In genomic region chr12:42286741-42287140, GRCh38 we compare ENCODE assay signal across 37 cellular contexts.
"Had no signal": no experiment of that assay in that cellular context is flagged by ENCODE, and none has a peak within 500 bp of the region (broad histone marks: within the 10 kb centered on the region; RNA-seq: fewer than 3 reads in every experiment).

No MANE protein-coding gene starts in this region.

- ATAC-seq: activated naive CD4-positive, alpha-beta T cell treated with anti-CD3 and anti-CD28 coated beads, Interleukin-2, amount 50 U/mL, for 72 hours; activated naive CD8-positive, alpha-beta T cell treated with anti-CD3 and anti-CD28 coated beads, Interleukin-2, amount 50 U/mL, for 24 hours; activated T-cell treated with anti-CD3 and anti-CD28 coated beads, Interleukin-2, amount 50 U/mL, for 4 hours; activated T-cell treated with anti-CD3 and anti-CD28 coated beads, Interleukin-2, amount 50 U/mL, for 72 hours; activated T-helper 17 cell treated with anti-CD3 and anti-CD28 coated beads, Interleukin-2, amount 50 U/mL, for 72 hours; body of pancreas had no signal

- H3K4me1 Mint-ChIP-seq: activated naive CD8-positive, alpha-beta T cell treated with anti-CD3 and anti-CD28 coated beads, Interleukin-2, amount 50 U/mL, for 24 hours; activated T-helper 17 cell treated with anti-CD3 and anti-CD28 coated beads, Interleukin-2, amount 50 U/mL, for 72 hours had no signal

- H3K27ac Mint-ChIP-seq: activated naive CD4-positive, alpha-beta T cell treated with anti-CD3 and anti-CD28 coated beads for 36 hours; activated naive CD4-positive, alpha-beta T cell treated with anti-CD3 and anti-CD28 coated beads, Interleukin-2, amount 10 ng/mL, durations not matched to agents 7 days and 5 days; activated naive CD4-positive, alpha-beta T cell treated with anti-CD3 and anti-CD28 coated beads, Interleukin-2, amount 50 U/mL, for 24 hours; activated naive CD4-positive, alpha-beta T cell treated with anti-CD3 and anti-CD28 coated beads, Interleukin-2, amount 50 U/mL, for 72 hours; activated naive CD8-positive, alpha-beta T cell; activated naive CD8-positive, alpha-beta T cell treated with anti-CD3 and anti-CD28 coated beads for 36 hours; activated naive CD8-positive, alpha-beta T cell treated with anti-CD3 and anti-CD28 coated beads, Interleukin-2, amount 10 ng/mL, durations not matched to agents 7 days and 5 days; activated naive CD8-positive, alpha-beta T cell treated with anti-CD3 and anti-CD28 coated beads, Interleukin-2, amount 50 U/mL, for 24 hours; activated T-cell treated with anti-CD3 and anti-CD28 coated beads, Interleukin-2, amount 50 U/mL, for 24 hours; activated T-cell treated with anti-CD3 and anti-CD28 coated beads, Interleukin-2, amount 50 U/mL, for 72 hours; activated T-helper 1 cell treated with anti-CD3 and anti-CD28 coated beads, Interleukin-12 subunit alpha, Interleukin-12 subunit beta, Interleukin-2, Interleukin-4 antibody, amounts not matched to agents 30 ng/mL and 10 ng/mL and 1 ng/mL, durations not matched to agents 14 hours and 24 hours and 36 hours; activated T-helper 17 cell treated with anti-CD3 and anti-CD28 coated beads, Interleukin-2, amount 50 U/mL, for 72 hours; activated T-helper 2 cell treated with anti-CD3 and anti-CD28 coated beads, Interferon-gamma antibody, Interleukin-2, Interleukin-4, amounts not matched to agents 10 μg/mL and 5 μg/mL and 100 μg/mL, durations not matched to agents 14 hours and 24 hours and 36 hours; brain had no signal

- H3K36me3 Mint-ChIP-seq: activated naive CD4-positive, alpha-beta T cell treated with anti-CD3 and anti-CD28 coated beads, Interleukin-2, amount 10 ng/mL, durations not matched to agents 7 days and 5 days; activated naive CD4-positive, alpha-beta T cell treated with anti-CD3 and anti-CD28 coated beads, Interleukin-2, amount 50 U/mL, for 24 hours; activated naive CD8-positive, alpha-beta T cell treated with anti-CD3 and anti-CD28 coated beads for 36 hours; activated naive CD8-positive, alpha-beta T cell treated with anti-CD3 and anti-CD28 coated beads, Interleukin-2, amount 10 ng/mL, durations not matched to agents 7 days and 5 days; brain had no signal

- H3K4me3 ChIP-seq: adrenal gland, ascending aorta, body of pancreas, breast epithelium, cardiac muscle cell had no signal

- DNase-seq: activated effector memory CD4-positive, alpha-beta T cell treated with anti-CD3 and anti-CD28 coated beads, Interleukin-2, amount 50 U/mL, for 16 hours; activated effector memory CD4-positive, alpha-beta T cell treated with Interleukin-2 at 50 U/mL for 16 hours; activated gamma-delta T cell; activated gamma-delta T cell treated with Interleukin-2 at 50 U/mL for 16 hours; activated naive CD4-positive, alpha-beta T cell; activated naive CD4-positive, alpha-beta T cell treated with anti-CD3 and anti-CD28 coated beads for 36 hours; activated naive CD4-positive, alpha-beta T cell treated with anti-CD3 and anti-CD28 coated beads, Interleukin-2, amount 10 ng/mL, durations not matched to agents 7 days and 5 days; activated naive CD4-positive, alpha-beta T cell treated with anti-CD3 and anti-CD28 coated beads, Interleukin-2, amount 50 U/mL, for 16 hours; activated naive CD4-positive, alpha-beta T cell treated with Interleukin-2 at 50 U/mL for 16 hours; activated naive CD8-positive, alpha-beta T cell treated with anti-CD3 and anti-CD28 coated beads for 36 hours; activated naive CD8-positive, alpha-beta T cell treated with anti-CD3 and anti-CD28 coated beads, Interleukin-2, amount 10 ng/mL, durations not matched to agents 7 days and 5 days; activated naive CD8-positive, alpha-beta T cell treated with anti-CD3 and anti-CD28 coated beads, Interleukin-2, amount 50 U/mL, for 24 hours; activated T-cell treated with anti-CD3 and anti-CD28 coated beads, Interleukin-2, amount 50 U/mL, for 24 hours; activated T-cell treated with anti-CD3 and anti-CD28 coated beads, Interleukin-2, amount 50 U/mL, for 4 hours; activated T-cell treated with anti-CD3 and anti-CD28 coated beads, Interleukin-2, amount 50 U/mL, for 48 hours; activated T-cell treated with anti-CD3 and anti-CD28 coated beads, Interleukin-2, amount 50 U/mL, for 72 hours; adrenal gland; amniotic stem cell; amygdala; anterior cingulate cortex; aorta; body of pancreas; brain microvascular endothelial cell; caudate nucleus; central memory CD4-positive, alpha-beta T cell; cerebellar nuclear complex had no signal

- H3K9me3 ChIP-seq: adrenal gland, ascending aorta, body of pancreas, breast epithelium had no signal

- H3K36me3 ChIP-seq: adrenal gland, ascending aorta, brain microvascular endothelial cell, breast epithelium, cardiac muscle cell had no signal

- H3K27me3 ChIP-seq: adrenal gland, ascending aorta, body of pancreas, brain microvascular endothelial cell, breast epithelium, cardiac muscle cell had no signal

- H3K9me3 Mint-ChIP-seq: activated naive CD4-positive, alpha-beta T cell treated with anti-CD3 and anti-CD28 coated beads for 36 hours; activated naive CD4-positive, alpha-beta T cell treated with anti-CD3 and anti-CD28 coated beads, Interleukin-2, amount 10 ng/mL, durations not matched to agents 7 days and 5 days; activated naive CD4-positive, alpha-beta T cell treated with anti-CD3 and anti-CD28 coated beads, Interleukin-2, amount 50 U/mL, for 24 hours; activated naive CD4-positive, alpha-beta T cell treated with anti-CD3 and anti-CD28 coated beads, Interleukin-2, amount 50 U/mL, for 72 hours; activated naive CD8-positive, alpha-beta T cell treated with anti-CD3 and anti-CD28 coated beads for 36 hours; activated naive CD8-positive, alpha-beta T cell treated with anti-CD3 and anti-CD28 coated beads, Interleukin-2, amount 10 ng/mL, durations not matched to agents 7 days and 5 days; activated naive CD8-positive, alpha-beta T cell treated with anti-CD3 and anti-CD28 coated beads, Interleukin-2, amount 50 U/mL, for 24 hours; activated T-cell treated with anti-CD3 and anti-CD28 coated beads, Interleukin-2, amount 50 U/mL, for 24 hours; activated T-cell treated with anti-CD3 and anti-CD28 coated beads, Interleukin-2, amount 50 U/mL, for 4 hours; activated T-cell treated with anti-CD3 and anti-CD28 coated beads, Interleukin-2, amount 50 U/mL, for 72 hours; activated T-helper 1 cell treated with anti-CD3 and anti-CD28 coated beads, Interleukin-12 subunit alpha, Interleukin-12 subunit beta, Interleukin-2, Interleukin-4 antibody, amounts not matched to agents 30 ng/mL and 10 ng/mL and 1 ng/mL, durations not matched to agents 14 hours and 24 hours and 36 hours; activated T-helper 17 cell treated with anti-CD3 and anti-CD28 coated beads, Interleukin-2, amount 50 U/mL, for 72 hours; activated T-helper 2 cell treated with anti-CD3 and anti-CD28 coated beads, Interferon-gamma antibody, Interleukin-2, Interleukin-4, amounts not matched to agents 10 μg/mL and 5 μg/mL and 100 μg/mL, durations not matched to agents 14 hours and 24 hours and 36 hours; brain; central memory CD8-positive, alpha-beta T cell had no signal

- H3K4me3 Mint-ChIP-seq: activated naive CD4-positive, alpha-beta T cell treated with anti-CD3 and anti-CD28 coated beads for 36 hours; activated naive CD4-positive, alpha-beta T cell treated with anti-CD3 and anti-CD28 coated beads, Interleukin-2, amount 10 ng/mL, durations not matched to agents 7 days and 5 days; activated naive CD4-positive, alpha-beta T cell treated with anti-CD3 and anti-CD28 coated beads, Interleukin-2, amount 50 U/mL, for 24 hours; activated naive CD8-positive, alpha-beta T cell; activated naive CD8-positive, alpha-beta T cell treated with anti-CD3 and anti-CD28 coated beads for 36 hours; activated naive CD8-positive, alpha-beta T cell treated with anti-CD3 and anti-CD28 coated beads, Interleukin-2, amount 10 ng/mL, durations not matched to agents 7 days and 5 days; activated naive CD8-positive, alpha-beta T cell treated with anti-CD3 and anti-CD28 coated beads, Interleukin-2, amount 50 U/mL, for 24 hours; activated T-cell treated with anti-CD3 and anti-CD28 coated beads, Interleukin-2, amount 50 U/mL, for 24 hours; activated T-cell treated with anti-CD3 and anti-CD28 coated beads, Interleukin-2, amount 50 U/mL, for 4 hours; activated T-cell treated with anti-CD3 and anti-CD28 coated beads, Interleukin-2, amount 50 U/mL, for 72 hours; activated T-helper 1 cell treated with anti-CD3 and anti-CD28 coated beads, Interleukin-12 subunit alpha, Interleukin-12 subunit beta, Interleukin-2, Interleukin-4 antibody, amounts not matched to agents 30 ng/mL and 10 ng/mL and 1 ng/mL, durations not matched to agents 14 hours and 24 hours and 36 hours; activated T-helper 17 cell treated with anti-CD3 and anti-CD28 coated beads, Interleukin-2, amount 50 U/mL, for 72 hours; brain; central memory CD8-positive, alpha-beta T cell had no signal

- H3K27ac ChIP-seq: adrenal gland, ascending aorta, body of pancreas, brain microvascular endothelial cell, breast epithelium, cardiac muscle cell had no signal

- H3K4me1 ChIP-seq: ascending aorta, breast epithelium had no signal

- H3K27me3 Mint-ChIP-seq: activated naive CD4-positive, alpha-beta T cell treated with anti-CD3 and anti-CD28 coated beads, Interleukin-2, amount 10 ng/mL, durations not matched to agents 7 days and 5 days had no signal
